In the genomic region with DNA sequence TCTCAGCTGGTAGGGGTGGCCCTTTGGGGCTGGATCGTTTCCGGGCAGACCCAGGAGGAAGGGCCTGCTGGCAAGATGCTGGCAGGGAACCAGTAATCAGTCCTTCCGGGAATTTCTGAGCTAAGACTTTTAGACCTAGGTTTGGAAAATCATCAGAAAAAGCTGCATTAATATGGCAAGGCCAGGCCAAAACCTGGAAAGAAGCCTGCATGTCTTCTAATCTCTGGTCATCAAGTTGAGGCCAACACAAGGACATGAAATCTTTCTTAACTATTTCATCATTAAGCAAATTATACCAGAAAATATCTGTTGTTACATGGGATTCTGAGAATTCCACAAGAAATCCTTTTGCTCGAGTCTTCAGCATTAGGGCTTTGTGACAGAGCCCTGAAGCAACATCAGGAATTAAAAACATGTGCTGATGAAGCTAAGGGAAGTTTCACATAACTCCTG, we compare ENCODE assay signal across 1 cellular context.
TF ChIP-seq lines count a peak whose summit lies in the region.

No MANE protein-coding gene starts in this region.

TF ChIP-seq in GM23338, 12 proteins besides CTCF, POLR2A, EP300 and RAD21 (continued from another document):
- TF ChIP-seq, protein P1, sequence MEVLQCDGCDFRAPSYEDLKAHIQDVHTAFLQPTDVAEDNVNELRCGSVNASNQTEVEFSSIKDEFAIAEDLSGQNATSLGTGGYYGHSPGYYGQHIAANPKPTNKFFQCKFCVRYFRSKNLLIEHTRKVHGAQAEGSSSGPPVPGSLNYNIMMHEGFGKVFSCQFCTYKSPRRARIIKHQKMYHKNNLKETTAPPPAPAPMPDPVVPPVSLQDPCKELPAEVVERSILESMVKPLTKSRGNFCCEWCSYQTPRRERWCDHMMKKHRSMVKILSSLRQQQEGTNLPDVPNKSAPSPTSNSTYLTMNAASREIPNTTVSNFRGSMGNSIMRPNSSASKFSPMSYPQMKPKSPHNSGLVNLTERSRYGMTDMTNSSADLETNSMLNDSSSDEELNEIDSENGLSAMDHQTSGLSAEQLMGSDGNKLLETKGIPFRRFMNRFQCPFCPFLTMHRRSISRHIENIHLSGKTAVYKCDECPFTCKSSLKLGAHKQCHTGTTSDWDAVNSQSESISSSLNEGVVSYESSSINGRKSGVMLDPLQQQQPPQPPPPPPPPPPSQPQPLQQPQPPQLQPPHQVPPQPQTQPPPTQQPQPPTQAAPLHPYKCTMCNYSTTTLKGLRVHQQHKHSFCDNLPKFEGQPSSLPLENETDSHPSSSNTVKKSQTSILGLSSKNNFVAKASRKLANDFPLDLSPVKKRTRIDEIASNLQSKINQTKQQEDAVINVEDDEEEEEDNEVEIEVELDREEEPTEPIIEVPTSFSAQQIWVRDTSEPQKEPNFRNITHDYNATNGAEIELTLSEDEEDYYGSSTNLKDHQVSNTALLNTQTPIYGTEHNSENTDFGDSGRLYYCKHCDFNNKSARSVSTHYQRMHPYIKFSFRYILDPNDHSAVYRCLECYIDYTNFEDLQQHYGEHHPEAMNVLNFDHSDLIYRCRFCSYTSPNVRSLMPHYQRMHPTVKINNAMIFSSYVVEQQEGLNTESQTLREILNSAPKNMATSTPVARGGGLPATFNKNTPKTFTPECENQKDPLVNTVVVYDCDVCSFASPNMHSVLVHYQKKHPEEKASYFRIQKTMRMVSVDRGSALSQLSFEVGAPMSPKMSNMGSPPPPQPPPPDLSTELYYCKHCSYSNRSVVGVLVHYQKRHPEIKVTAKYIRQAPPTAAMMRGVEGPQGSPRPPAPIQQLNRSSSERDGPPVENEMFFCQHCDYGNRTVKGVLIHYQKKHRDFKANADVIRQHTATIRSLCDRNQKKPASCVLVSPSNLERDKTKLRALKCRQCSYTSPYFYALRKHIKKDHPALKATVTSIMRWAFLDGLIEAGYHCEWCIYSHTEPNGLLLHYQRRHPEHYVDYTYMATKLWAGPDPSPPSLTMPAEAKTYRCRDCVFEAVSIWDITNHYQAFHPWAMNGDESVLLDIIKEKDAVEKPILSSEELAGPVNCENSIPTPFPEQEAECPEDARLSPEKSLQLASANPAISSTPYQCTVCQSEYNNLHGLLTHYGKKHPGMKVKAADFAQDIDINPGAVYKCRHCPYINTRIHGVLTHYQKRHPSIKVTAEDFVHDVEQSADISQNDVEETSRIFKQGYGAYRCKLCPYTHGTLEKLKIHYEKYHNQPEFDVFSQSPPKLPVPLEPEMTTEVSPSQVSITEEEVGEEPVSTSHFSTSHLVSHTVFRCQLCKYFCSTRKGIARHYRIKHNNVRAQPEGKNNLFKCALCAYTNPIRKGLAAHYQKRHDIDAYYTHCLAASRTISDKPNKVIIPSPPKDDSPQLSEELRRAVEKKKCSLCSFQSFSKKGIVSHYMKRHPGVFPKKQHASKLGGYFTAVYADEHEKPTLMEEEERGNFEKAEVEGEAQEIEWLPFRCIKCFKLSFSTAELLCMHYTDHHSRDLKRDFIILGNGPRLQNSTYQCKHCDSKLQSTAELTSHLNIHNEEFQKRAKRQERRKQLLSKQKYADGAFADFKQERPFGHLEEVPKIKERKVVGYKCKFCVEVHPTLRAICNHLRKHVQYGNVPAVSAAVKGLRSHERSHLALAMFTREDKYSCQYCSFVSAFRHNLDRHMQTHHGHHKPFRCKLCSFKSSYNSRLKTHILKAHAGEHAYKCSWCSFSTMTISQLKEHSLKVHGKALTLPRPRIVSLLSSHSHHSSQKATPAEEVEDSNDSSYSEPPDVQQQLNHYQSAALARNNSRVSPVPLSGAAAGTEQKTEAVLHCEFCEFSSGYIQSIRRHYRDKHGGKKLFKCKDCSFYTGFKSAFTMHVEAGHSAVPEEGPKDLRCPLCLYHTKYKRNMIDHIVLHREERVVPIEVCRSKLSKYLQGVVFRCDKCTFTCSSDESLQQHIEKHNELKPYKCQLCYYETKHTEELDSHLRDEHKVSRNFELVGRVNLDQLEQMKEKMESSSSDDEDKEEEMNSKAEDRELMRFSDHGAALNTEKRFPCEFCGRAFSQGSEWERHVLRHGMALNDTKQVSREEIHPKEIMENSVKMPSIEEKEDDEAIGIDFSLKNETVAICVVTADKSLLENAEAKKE (CRISPR knock-in tag; IDR thresholded peaks at IDR 0.05) = no peak
- TF ChIP-seq CREB1 (CRISPR knock-in tag; IDR thresholded peaks at IDR 0.05; ENCODE audit: low read depth) (no peak), ZNF114 (CRISPR knock-in tag; IDR thresholded peaks at IDR 0.05) (no peak), NANOG (IDR thresholded peaks at IDR 0.05; ENCODE audit: borderline replicate concordance) (no peak), POLR2AphosphoS5 (IDR thresholded peaks at IDR 0.05; ENCODE audit: low read depth) (no peak), EZH2phosphoT487 (IDR thresholded peaks at IDR 0.05; ENCODE audit: unreplicated experiment) (no peak), ZNF331 (CRISPR knock-in tag; IDR thresholded peaks at IDR 0.05; ENCODE audit: low read depth) (no peak)
- TF ChIP-seq, protein P2, sequence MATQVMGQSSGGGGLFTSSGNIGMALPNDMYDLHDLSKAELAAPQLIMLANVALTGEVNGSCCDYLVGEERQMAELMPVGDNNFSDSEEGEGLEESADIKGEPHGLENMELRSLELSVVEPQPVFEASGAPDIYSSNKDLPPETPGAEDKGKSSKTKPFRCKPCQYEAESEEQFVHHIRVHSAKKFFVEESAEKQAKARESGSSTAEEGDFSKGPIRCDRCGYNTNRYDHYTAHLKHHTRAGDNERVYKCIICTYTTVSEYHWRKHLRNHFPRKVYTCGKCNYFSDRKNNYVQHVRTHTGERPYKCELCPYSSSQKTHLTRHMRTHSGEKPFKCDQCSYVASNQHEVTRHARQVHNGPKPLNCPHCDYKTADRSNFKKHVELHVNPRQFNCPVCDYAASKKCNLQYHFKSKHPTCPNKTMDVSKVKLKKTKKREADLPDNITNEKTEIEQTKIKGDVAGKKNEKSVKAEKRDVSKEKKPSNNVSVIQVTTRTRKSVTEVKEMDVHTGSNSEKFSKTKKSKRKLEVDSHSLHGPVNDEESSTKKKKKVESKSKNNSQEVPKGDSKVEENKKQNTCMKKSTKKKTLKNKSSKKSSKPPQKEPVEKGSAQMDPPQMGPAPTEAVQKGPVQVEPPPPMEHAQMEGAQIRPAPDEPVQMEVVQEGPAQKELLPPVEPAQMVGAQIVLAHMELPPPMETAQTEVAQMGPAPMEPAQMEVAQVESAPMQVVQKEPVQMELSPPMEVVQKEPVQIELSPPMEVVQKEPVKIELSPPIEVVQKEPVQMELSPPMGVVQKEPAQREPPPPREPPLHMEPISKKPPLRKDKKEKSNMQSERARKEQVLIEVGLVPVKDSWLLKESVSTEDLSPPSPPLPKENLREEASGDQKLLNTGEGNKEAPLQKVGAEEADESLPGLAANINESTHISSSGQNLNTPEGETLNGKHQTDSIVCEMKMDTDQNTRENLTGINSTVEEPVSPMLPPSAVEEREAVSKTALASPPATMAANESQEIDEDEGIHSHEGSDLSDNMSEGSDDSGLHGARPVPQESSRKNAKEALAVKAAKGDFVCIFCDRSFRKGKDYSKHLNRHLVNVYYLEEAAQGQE (IDR thresholded peaks at IDR 0.05; ENCODE audit: unreplicated experiment) = no peak
- TF ChIP-seq, protein P3, sequence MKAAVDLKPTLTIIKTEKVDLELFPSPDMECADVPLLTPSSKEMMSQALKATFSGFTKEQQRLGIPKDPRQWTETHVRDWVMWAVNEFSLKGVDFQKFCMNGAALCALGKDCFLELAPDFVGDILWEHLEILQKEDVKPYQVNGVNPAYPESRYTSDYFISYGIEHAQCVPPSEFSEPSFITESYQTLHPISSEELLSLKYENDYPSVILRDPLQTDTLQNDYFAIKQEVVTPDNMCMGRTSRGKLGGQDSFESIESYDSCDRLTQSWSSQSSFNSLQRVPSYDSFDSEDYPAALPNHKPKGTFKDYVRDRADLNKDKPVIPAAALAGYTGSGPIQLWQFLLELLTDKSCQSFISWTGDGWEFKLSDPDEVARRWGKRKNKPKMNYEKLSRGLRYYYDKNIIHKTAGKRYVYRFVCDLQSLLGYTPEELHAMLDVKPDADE (IDR thresholded peaks at IDR 0.05) = no peak
